In the genomic region with DNA sequence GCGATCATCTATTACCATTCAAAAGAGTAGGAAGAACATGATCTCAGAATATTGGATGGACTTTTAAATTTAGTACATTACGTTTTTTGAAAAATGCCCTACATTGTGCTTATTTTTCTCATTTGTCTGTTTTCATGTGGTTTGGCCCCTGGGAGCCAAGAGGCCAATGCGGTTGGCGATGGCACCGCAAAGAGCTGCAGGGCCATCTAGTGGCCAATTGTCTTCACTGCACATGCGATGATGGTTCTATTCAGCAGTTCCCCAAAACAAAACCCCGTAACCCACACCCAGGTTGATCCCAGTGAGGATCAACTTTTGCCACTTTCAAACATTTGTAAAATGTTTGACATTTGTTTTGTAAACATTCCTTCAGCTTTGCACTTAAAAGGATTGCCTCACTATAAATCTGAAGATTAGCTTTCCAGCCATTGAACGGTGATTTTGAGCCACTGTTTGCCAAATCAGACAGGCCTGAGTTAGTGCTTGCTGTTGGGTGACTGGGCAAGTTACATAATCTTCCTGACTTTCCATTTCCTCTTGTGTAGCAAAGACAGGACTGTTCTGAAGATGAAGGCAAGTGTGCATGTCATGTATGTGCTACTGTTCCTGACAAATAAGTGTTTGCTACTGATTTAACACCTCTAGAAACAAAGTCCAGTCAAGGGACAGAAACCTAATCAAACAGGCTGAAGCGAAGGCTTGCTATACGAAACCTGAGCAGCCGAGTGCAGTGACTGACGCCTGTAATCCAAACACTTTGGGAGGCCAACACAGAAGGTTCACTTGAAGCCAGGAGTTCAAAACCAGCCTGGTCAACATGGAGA, we compare ENCODE assay signal across 8 cellular contexts. TPM values are rescaled to one million over a fixed set of nuclear protein-coding genes. Genes with fewer than 3 reads are reported as not detected.
DNase-seq lines count a peak whose midpoint lies in the region; ATAC-seq and TF ChIP-seq lines count a peak whose summit lies in the region.

No MANE protein-coding gene starts in this region.

- peak; percentile 36 for ATAC-seq in central memory CD8-positive, alpha-beta T cell (replicated peaks; ENCODE audit: extremely low read depth, poor library complexity, severe bottlenecking)
- ATAC-seq in HG02571 (IDR thresholded peaks at IDR 0.05; ENCODE audit: unreplicated experiment) = no peak

- DNase-seq in activated gamma-delta T cell treated with Interleukin-2 at 50 U/mL for 16 hours = peak; percentile 72
- DNase-seq in activated gamma-delta T cell (lab: John Stamatoyannopoulos, UW) = no peak
- peak; percentile 55 to 68 for DNase-seq in NCI-H1930 (lab: John Stamatoyannopoulos, UW)
- DNase-seq in activated CD4-positive, CD25-positive, alpha-beta regulatory T cell (lab: John Stamatoyannopoulos, UW) = peak; percentile 39 to 52 (median 42)
- DNase-seq in central memory CD8-positive, alpha-beta T cell (ENCODE audit: low spot score in 2 of 2) = peak; percentile 56 to 59
- DNase-seq in kidney epithelial cell (ENCODE audit: low read depth) = peak; percentile 18
- DNase-seq in stimulated activated CD4-positive, alpha-beta T cell treated with anti-CD3 and anti-CD28 coated beads, Interleukin-15, amount 100 ng/mL, for 48 hours (ENCODE audit: low read depth in 2 of 2) = peak; percentile 54 to 63

- peak; percentile 93 for TF ChIP-seq CTCF in kidney epithelial cell (IDR thresholded peaks at IDR 0.05; ENCODE audit: insufficient read depth, low read length, poor library complexity, severe bottlenecking)

- no peak overlapping the region for H3K4me3 ChIP-seq in kidney epithelial cell (ENCODE audit: low read depth, low read length)

- H3K36me3 Mint-ChIP-seq in central memory CD8-positive, alpha-beta T cell (ENCODE audit: insufficient read depth) = peaks cover 4% of the 10 kb centered on the region

- peaks cover 46% of the 10 kb centered on the region for H3K4me1 Mint-ChIP-seq in central memory CD8-positive, alpha-beta T cell

- no peaks in the 10 kb centered on the region for H3K27me3 Mint-ChIP-seq in central memory CD8-positive, alpha-beta T cell

- H3K27me3 ChIP-seq in kidney epithelial cell (ENCODE audit: control insufficient read depth, insufficient read depth, low read length) = no peaks in the 10 kb centered on the region

- H3K36me3 ChIP-seq in kidney epithelial cell (ENCODE audit: control insufficient read depth, insufficient read depth, low read length) = no peaks in the 10 kb centered on the region

- H3K27ac Mint-ChIP-seq in central memory CD8-positive, alpha-beta T cell (ENCODE audit: low read depth) = no peak overlapping the region

- no peak overlapping the region for H3K4me3 Mint-ChIP-seq in central memory CD8-positive, alpha-beta T cell

- H3K9me3 Mint-ChIP-seq in central memory CD8-positive, alpha-beta T cell = no peaks in the 10 kb centered on the region

RNA-seq across cellular contexts. Expression of gene XBP1, which starts 29.2 kb away (rescaled TPM):
- total RNA-seq in kidney epithelial cell = 288 and 291 TPM in 2 replicates

RNA-seq across cellular contexts. Expression of gene ZNRF3, which starts 53.8 kb away (rescaled TPM):
- 10.5 and 14.0 TPM in 2 replicates for total RNA-seq in kidney epithelial cell

RNA-seq across cellular contexts. Expression of gene CCDC117, which starts 57.1 kb away (rescaled TPM):
- total RNA-seq in kidney epithelial cell = 14.1 and 19.1 TPM in 2 replicates
